8 cellular contexts compared by ENCODE assay signal in genomic region chr6:100880901-100881706, GRCh38. TPM values are rescaled to one million over a fixed set of nuclear protein-coding genes. Genes with fewer than 3 reads are reported as not detected.
A peak's percentile ranks its signal among the peaks of the same experiment; 100 is the strongest.
DNase-seq lines count a peak whose midpoint lies in the region; ATAC-seq and TF ChIP-seq lines count a peak whose summit lies in the region.

Gene ASCC3, minus strand, starts transcription at chr6:100881329. Its CDS starts 13,332 bp downstream, at chr6:100867997.

- H3K4me3 ChIP-seq in epithelial cell of proximal tubule (ENCODE audit: low read depth, low read length) (peak within 1 kb of the TSS; percentile 66), mucosa of stomach (ENCODE audit: low read length) (peak within 1 kb of the TSS; percentile 86)

- H3K27me3 ChIP-seq in mucosa of stomach (ENCODE audit: control insufficient read depth, insufficient read depth, low read length) = no peaks in the 10 kb centered on the region

- no peaks in the 10 kb centered on the region for H3K9me3 ChIP-seq in mucosa of stomach (ENCODE audit: control insufficient read depth, low read length)

- H3K9ac ChIP-seq in mucosa of stomach (ENCODE audit: low read length) = peak within 1 kb of the TSS; percentile 86

- DNase-seq in DMS114 treated with DMSO at 0.1 percent for 48 hours (lab: John Stamatoyannopoulos, UW; ENCODE audit: unreplicated experiment) = peak; percentile 77
- DNase-seq in HuH-7 (ENCODE audit: low spot score) = peak; percentile 87
- peak; percentile 58 for DNase-seq in OCI-M2 (lab: John Stamatoyannopoulos, UW; ENCODE audit: unreplicated experiment)
- DNase-seq in activated T-cell treated with anti-CD3 and anti-CD28 coated beads for 4 hours = peak; percentile 84
- no peak for DNase-seq in epithelial cell of proximal tubule (ENCODE audit: low read depth)
- DNase-seq in stimulated activated CD8-positive, alpha-beta memory T cell treated with anti-CD3 and anti-CD28 coated beads, Interleukin-4, amount 100 ng/mL, for 48 hours = peak; percentile 95

- no peaks in the 10 kb centered on the region for H3K36me3 ChIP-seq in mucosa of stomach (ENCODE audit: control insufficient read depth, insufficient read depth, low read length)

- ATAC-seq in GM21526 (IDR thresholded peaks at IDR 0.05; ENCODE audit: low FRiP score, unreplicated experiment) = peak; percentile 98

- TF ChIP-seq CTCF in epithelial cell of proximal tubule (conservative IDR thresholded peaks at IDR 0.05; ENCODE audit: low read depth, low read length) = no peak

- peaks cover 4% of the 10 kb centered on the region for H3K4me1 ChIP-seq in mucosa of stomach (ENCODE audit: control insufficient read depth, insufficient read depth, low read length)

RNA-seq across cellular contexts. Expression of gene ASCC3, which starts in this region (rescaled TPM):
- 28.6 and 28.8 TPM in 2 replicates for total RNA-seq in epithelial cell of proximal tubule
